In the genomic region with DNA sequence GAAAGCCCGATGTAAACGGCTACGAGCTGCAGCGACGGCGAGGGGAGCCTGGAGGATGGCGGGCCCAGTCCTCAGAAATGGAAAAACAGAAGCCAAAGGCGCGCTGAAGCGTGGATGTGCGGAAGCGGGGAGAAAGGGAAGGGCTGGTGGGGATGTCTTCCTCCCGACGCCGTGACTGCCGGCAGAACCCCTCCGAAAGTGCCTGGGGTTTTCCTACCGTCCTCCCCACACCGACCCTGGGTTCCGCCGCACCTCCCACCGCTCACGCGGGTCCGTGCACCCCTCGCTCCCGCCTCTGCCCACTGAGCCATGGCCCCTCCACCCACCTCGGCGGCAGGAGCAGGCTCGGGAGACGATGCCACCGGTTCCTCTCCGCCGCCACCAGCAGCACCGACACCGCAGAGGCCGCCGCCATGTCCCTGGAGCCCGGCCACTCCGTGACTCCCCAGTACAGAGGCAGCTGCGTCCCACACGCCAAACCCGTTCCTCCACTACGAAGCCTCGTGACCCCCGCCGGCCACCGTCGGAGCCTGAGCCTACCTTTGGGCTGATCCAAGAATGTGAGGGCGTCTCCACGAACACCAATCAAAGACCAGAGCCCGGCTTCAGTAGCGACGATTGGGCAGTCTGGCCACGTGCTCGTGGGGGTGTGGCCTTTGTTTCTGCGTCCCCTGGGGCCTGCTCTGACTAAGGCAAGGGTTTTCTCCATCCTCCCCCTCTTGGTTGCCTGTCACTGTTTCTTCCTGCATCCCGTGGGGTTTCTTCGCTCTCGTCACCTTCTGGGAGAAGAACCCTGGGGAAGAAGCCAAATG, we compare ENCODE assay signal across 8 cellular contexts. TPM values are rescaled to one million over a fixed set of nuclear protein-coding genes. Genes with fewer than 3 reads are reported as not detected.
DNase-seq lines count a peak whose midpoint lies in the region; ATAC-seq and TF ChIP-seq lines count a peak whose summit lies in the region.

Gene MCCC1, minus strand, starts transcription at position 471 of the 812 bp plus-strand sequence. Its CDS starts 56 bp downstream, at position 415.

- no peaks in the 10 kb centered on the region for H3K9me3 ChIP-seq in suprapubic skin

- no peaks in the 10 kb centered on the region for H3K27me3 Mint-ChIP-seq in activated naive CD4-positive, alpha-beta T cell treated with anti-CD3 and anti-CD28 coated beads, Interleukin-2, amount 50 U/mL, for 24 hours

- H3K4me1 Mint-ChIP-seq in activated naive CD4-positive, alpha-beta T cell treated with anti-CD3 and anti-CD28 coated beads, Interleukin-2, amount 50 U/mL, for 24 hours = peaks cover 48% of the 10 kb centered on the region

- peak in 1 of 2 donors; percentile 60 for TF ChIP-seq POLR2A in suprapubic skin (IDR thresholded peaks at IDR 0.05)

- WGBS in suprapubic skin = under 1% methylated on average over 31 of the region's 60 CpGs

- peaks cover 2% of the 10 kb centered on the region for H3K36me3 Mint-ChIP-seq in activated naive CD4-positive, alpha-beta T cell treated with anti-CD3 and anti-CD28 coated beads, Interleukin-2, amount 50 U/mL, for 24 hours

- H3K27ac ChIP-seq in suprapubic skin = peak within 1 kb of the TSS; percentile 92

- TF ChIP-seq EP300 in suprapubic skin (IDR thresholded peaks at IDR 0.05) = no peak

- DNase-seq in GM03348 (ENCODE audit: low spot score) (peak; percentile 99), HFF-Myc (ENCODE audit: extremely low read depth, low read depth) (peak; percentile 97), NAMALWA (ENCODE audit: low spot score) (peak; percentile 99), globus pallidus (ENCODE audit: low spot score) (peak; percentile 99), nucleus accumbens (lab: John Stamatoyannopoulos, UW) (peak; percentile 92 to 100 (median 98)), suprapubic skin (ENCODE audit: low spot score in 2 of 2) (peak; percentile 99)

- H3K4me3 Mint-ChIP-seq in activated naive CD4-positive, alpha-beta T cell treated with anti-CD3 and anti-CD28 coated beads, Interleukin-2, amount 50 U/mL, for 24 hours = peak within 1 kb of the TSS; percentile 96

- H3K9me3 Mint-ChIP-seq in activated naive CD4-positive, alpha-beta T cell treated with anti-CD3 and anti-CD28 coated beads, Interleukin-2, amount 50 U/mL, for 24 hours = no peaks in the 10 kb centered on the region

- TF ChIP-seq CTCF in HFF-Myc (IDR thresholded peaks at IDR 0.05; ENCODE audit: low read depth, low read length, missing control alignments) (no peak), suprapubic skin (IDR thresholded peaks at IDR 0.05) (no peak)

- H3K4me3 ChIP-seq in HFF-Myc (replicated peaks; ENCODE audit: low read depth, low read length) (peak within 1 kb of the TSS; percentile 94), suprapubic skin (peak within 1 kb of the TSS; percentile 86)

- H3K36me3 ChIP-seq in suprapubic skin = no peaks in the 10 kb centered on the region

- no peaks in the 10 kb centered on the region for H3K27me3 ChIP-seq in suprapubic skin

- ATAC-seq in SK-N-SH treated with all-trans-retinoic acid at 6 μM for 48 hours = peak; percentile 100

- peaks cover 26% of the 10 kb centered on the region for H3K4me1 ChIP-seq in suprapubic skin

- peak within 1 kb of the TSS; percentile 98 for H3K27ac Mint-ChIP-seq in activated naive CD4-positive, alpha-beta T cell treated with anti-CD3 and anti-CD28 coated beads, Interleukin-2, amount 50 U/mL, for 24 hours

TF ChIP-seq in SK-N-SH treated with all-trans-retinoic acid at 6 μM for 48 hours, 23 proteins besides CTCF, POLR2A, EP300 and RAD21:
- TF ChIP-seq ZC3H10 (CRISPR knock-in tag; IDR thresholded peaks at IDR 0.05) (no peak), ESRRG (CRISPR knock-in tag; IDR thresholded peaks at IDR 0.05) (no peak), CSDC2 (CRISPR knock-in tag; IDR thresholded peaks at IDR 0.05) (no peak), TOX (CRISPR knock-in tag; IDR thresholded peaks at IDR 0.05; ENCODE audit: borderline replicate concordance) (no peak), TCF4 (CRISPR knock-in tag; IDR thresholded peaks at IDR 0.05; ENCODE audit: borderline replicate concordance) (no peak), ZNF70 (CRISPR knock-in tag; IDR thresholded peaks at IDR 0.05) (no peak), ZFP3 (CRISPR knock-in tag; IDR thresholded peaks at IDR 0.05) (peak; percentile 36; the same call in 1 of the 2 replicates), PPARA (CRISPR knock-in tag; IDR thresholded peaks at IDR 0.05; ENCODE audit: borderline replicate concordance) (no peak; the same call in 1 of the 2 replicates), ZNF8 (CRISPR knock-in tag; IDR thresholded peaks at IDR 0.05) (no peak)
- TF ChIP-seq, protein P1, sequence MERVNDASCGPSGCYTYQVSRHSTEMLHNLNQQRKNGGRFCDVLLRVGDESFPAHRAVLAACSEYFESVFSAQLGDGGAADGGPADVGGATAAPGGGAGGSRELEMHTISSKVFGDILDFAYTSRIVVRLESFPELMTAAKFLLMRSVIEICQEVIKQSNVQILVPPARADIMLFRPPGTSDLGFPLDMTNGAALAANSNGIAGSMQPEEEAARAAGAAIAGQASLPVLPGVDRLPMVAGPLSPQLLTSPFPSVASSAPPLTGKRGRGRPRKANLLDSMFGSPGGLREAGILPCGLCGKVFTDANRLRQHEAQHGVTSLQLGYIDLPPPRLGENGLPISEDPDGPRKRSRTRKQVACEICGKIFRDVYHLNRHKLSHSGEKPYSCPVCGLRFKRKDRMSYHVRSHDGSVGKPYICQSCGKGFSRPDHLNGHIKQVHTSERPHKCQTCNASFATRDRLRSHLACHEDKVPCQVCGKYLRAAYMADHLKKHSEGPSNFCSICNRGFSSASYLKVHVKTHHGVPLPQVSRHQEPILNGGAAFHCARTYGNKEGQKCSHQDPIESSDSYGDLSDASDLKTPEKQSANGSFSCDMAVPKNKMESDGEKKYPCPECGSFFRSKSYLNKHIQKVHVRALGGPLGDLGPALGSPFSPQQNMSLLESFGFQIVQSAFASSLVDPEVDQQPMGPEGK (CRISPR knock-in tag; IDR thresholded peaks at IDR 0.05; ENCODE audit: borderline replicate concordance) = 0 out of 2 replicates have a peak, but pooled peaks have one; percentile 24

RNA-seq across cellular contexts. Expression of gene MCCC1, which starts in this region (rescaled TPM):
- total RNA-seq in suprapubic skin = 10 to 100 TPM; 24.8 to 58.7 (median 34.7) TPM

Comparison
In these comparisons a context has a peak if more than half of its experiments do, and no peak if none do; other contexts are left out.
1. Peak in every context shown above with its lines: DNase-seq, ATAC-seq, H3K4me3 ChIP-seq and H3K27ac ChIP-seq.